In the genomic region with DNA sequence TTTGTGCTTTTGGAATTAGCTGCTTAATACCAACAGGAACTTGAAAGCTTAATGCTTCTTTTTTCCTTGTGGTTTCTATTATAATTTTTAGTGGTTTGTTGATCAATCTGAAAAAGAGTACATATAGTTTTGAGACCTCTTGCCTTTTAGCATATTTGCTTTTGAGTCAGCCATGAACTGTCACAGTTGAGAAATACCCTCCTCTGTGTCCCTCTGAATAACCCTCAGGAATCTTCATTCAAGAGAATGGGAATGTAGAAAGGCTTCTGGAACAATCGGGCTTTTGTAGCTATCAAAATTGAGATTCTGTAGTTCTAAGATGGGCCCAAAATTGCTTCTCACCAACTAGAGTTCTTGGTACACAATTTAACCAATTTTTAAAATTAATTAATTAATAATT, we compare ENCODE assay signal across 23 cellular contexts.
"Had no signal": no experiment of that assay in that cellular context is flagged by ENCODE, and none has a peak within 500 bp of the region (broad histone marks: within the 10 kb centered on the region; RNA-seq: fewer than 3 reads in every experiment).

No MANE protein-coding gene starts in this region.

- H3K27ac ChIP-seq: colonic mucosa, pancreas, prostate gland, spleen, suprapubic skin, tibial artery, upper lobe of right lung, WERI-Rb-1 had no signal

- H3K36me3 ChIP-seq: colonic mucosa, pancreas, prostate gland, spleen, suprapubic skin, tibial artery, upper lobe of right lung, WERI-Rb-1 had no signal

- ATAC-seq: activated CD4-positive, CD25-positive, alpha-beta regulatory T cell treated with anti-CD3 and anti-CD28 coated beads, Interleukin-2, amount 50 U/mL, for 24 hours; activated naive CD8-positive, alpha-beta T cell treated with anti-CD3 and anti-CD28 coated beads, Interleukin-2, amount 50 U/mL, for 24 hours; activated T-cell treated with anti-CD3 and anti-CD28 coated beads, Interleukin-2, amount 50 U/mL, for 4 hours; naive thymus-derived CD8-positive, alpha-beta T cell; pancreas; T-helper 17 cell; upper lobe of right lung had no signal

- DNase-seq: activated CD4-positive, alpha-beta T cell treated with anti-CD3 and anti-CD28 coated beads for 48 hours; activated CD4-positive, alpha-beta T cell treated with anti-CD3 and anti-CD28 coated beads, Interleukin-2, amount 50 U/mL, for 48 hours; activated CD8-positive, alpha-beta memory T cell treated with anti-CD3 and anti-CD28 coated beads, Interleukin-2, amount 50 U/mL, for 4 hours; activated naive CD8-positive, alpha-beta T cell treated with anti-CD3 and anti-CD28 coated beads, Interleukin-2, amount 50 U/mL, for 24 hours; activated T-cell treated with anti-CD3 and anti-CD28 coated beads, Interleukin-2, amount 50 U/mL, for 4 hours; anterior cingulate cortex; colonic mucosa; effector CD8-positive, alpha-beta T cell; head of caudate nucleus; hippocampal formation; naive thymus-derived CD8-positive, alpha-beta T cell; nucleus accumbens; pancreas; spleen; stimulated activated naive CD4-positive, alpha-beta T cell; T-helper 17 cell; T1000; tibial artery; upper lobe of right lung; WERI-Rb-1 had no signal

- H3K4me1 ChIP-seq: colonic mucosa had no signal

- H3K27me3 ChIP-seq: colonic mucosa, pancreas, spleen, suprapubic skin, tibial artery, upper lobe of right lung had no signal

- H3K9me3 ChIP-seq: colonic mucosa, pancreas, prostate gland, spleen, suprapubic skin, tibial artery, upper lobe of right lung had no signal

- H3K4me3 ChIP-seq: colonic mucosa, pancreas, prostate gland, spleen, suprapubic skin, tibial artery, upper lobe of right lung had no signal
